In genomic region chr3:143118630-143119008, GRCh38 we compare ENCODE assay signal across 9 cellular contexts. TPM values are rescaled to one million over a fixed set of nuclear protein-coding genes. Genes with fewer than 3 reads are reported as not detected.
DNase-seq lines count a peak whose midpoint lies in the region; ATAC-seq, FAIRE-seq and TF ChIP-seq lines count a peak whose summit lies in the region.
"Had no signal": no experiment of that assay in that cellular context is flagged by ENCODE, and none has a peak within 500 bp of the region (broad histone marks: within the 10 kb centered on the region; RNA-seq: fewer than 3 reads in every experiment).

No MANE protein-coding gene starts in this region.

- peaks cover 6 to 28% (median 20%) of the 10 kb centered on the region in 3 donors for H3K4me1 Mint-ChIP-seq in CD8-positive, alpha-beta memory T cell

- CTCF ChIA-PET in CD8-positive, alpha-beta memory T cell (lab: Charles Lee), result no interaction called here
- CTCF ChIA-PET in H1 (lab: Charles Lee; ENCODE audit: partially characterized antibody), result interaction anchor here (0.6 to 1.7 kb wide), 4 partner anchors 10 to 362 kb away, joined by 3 to 4 read pairs (median 3); no protein-coding TSS in a partner anchor

- H3K79me1 ChIP-seq in H1 (ENCODE audit: low read depth, low read length), result no peaks in the 10 kb centered on the region
- peaks cover 3% of the 10 kb centered on the region for H3K79me1 ChIP-seq in neuronal stem cell (ENCODE audit: low read depth, low read length)

- H3K36me3 ChIP-seq in CD8-positive, alpha-beta memory T cell (ENCODE audit: insufficient read depth, low read length), result no peaks in the 10 kb centered on the region
- H3K36me3 ChIP-seq in NT2/D1 (ENCODE audit: insufficient read depth, insufficient read length, low read length) (peaks cover 18% of the 10 kb centered on the region), H1 (ENCODE audit: control insufficient read depth in 2 of 4, insufficient read depth in 4 of 4, low read length in 3 of 4) (peaks cover 0 to 4% (median 0%) of the 10 kb centered on the region in 4 experiments; a peak in 1 of 8 replicates), neuronal stem cell (replicated peaks in 1 of 2; ENCODE audit: control insufficient read depth in 2 of 2, insufficient read depth in 2 of 2, low read length in 2 of 2) (peaks cover 5 to 21% of the 10 kb centered on the region in 2 donors)

- peaks cover 24% of the 10 kb centered on the region for H3K4me1 ChIP-seq in CD8-positive, alpha-beta memory T cell (ENCODE audit: insufficient read depth, low read length)
- H3K4me1 ChIP-seq in NT2/D1 (ENCODE audit: insufficient read depth, insufficient read length) (peaks cover 7% of the 10 kb centered on the region), H1 (replicated peaks in 1 of 4; ENCODE audit: control insufficient read depth in 3 of 4, insufficient read depth in 4 of 4, low read length in 3 of 4) (peaks cover 0 to 8% (median 0%) of the 10 kb centered on the region in 4 experiments; a peak in 3 of 7 replicates), neuronal stem cell (ENCODE audit: control insufficient read depth in 2 of 2, insufficient read depth in 1 of 2, low read depth in 1 of 2, low read length in 2 of 2) (peaks cover 3 to 5% of the 10 kb centered on the region in 2 donors)

- TF ChIP-seq POLR2A in H1 (IDR thresholded peaks at IDR 0.05; ENCODE audit: control extremely low read depth in 1 of 2, low read depth in 2 of 2, low read length in 2 of 2), result no peak

- no peak for DNase-seq in CD8-positive, alpha-beta memory T cell
- DNase-seq in NT2/D1 (ENCODE audit: low read depth, low spot score) (no peak), H1 (ENCODE audit: low read depth in 1 of 2, low spot score in 2 of 2) (no peak), neuronal stem cell (ENCODE audit: low spot score) (no peak), NCI-H526 (lab: John Stamatoyannopoulos, UW) (no peak), NCI-H446 (lab: John Stamatoyannopoulos, UW) (no peak), NCI-H187 treated with DMSO at 0.1 percent for 48 hours (lab: John Stamatoyannopoulos, UW) (no peak)
- DNase-seq: NCI-H1417 treated with DMSO at 0.1 percent for 48 hours had no signal

- H3K4me3 Mint-ChIP-seq in CD8-positive, alpha-beta memory T cell, result peak overlapping the region; percentile 83 to 95 (median 89)

- no peaks in the 10 kb centered on the region for H3K27me3 ChIP-seq in CD8-positive, alpha-beta memory T cell (ENCODE audit: insufficient read depth, low read length, poor library complexity, severe bottlenecking)
- H3K27me3 ChIP-seq in NT2/D1 (ENCODE audit: insufficient read depth, insufficient read length) (peaks cover 11% of the 10 kb centered on the region), H1 (replicated peaks in 1 of 4; ENCODE audit: control insufficient read depth in 3 of 4, extremely low read depth in 1 of 4, insufficient read depth in 3 of 4, low read length in 3 of 4) (peaks cover 0 to 18% (median 3%) of the 10 kb centered on the region in 4 experiments; a peak in 5 of 7 replicates), neuronal stem cell (ENCODE audit: control insufficient read depth in 3 of 3, insufficient read depth in 3 of 3, low read depth in 1 of 3, low read length in 3 of 3) (peaks cover 0 to 10% (median 8%) of the 10 kb centered on the region in 3 experiments)

- H2AFZ ChIP-seq in H1 (ENCODE audit: low read length), result 0 out of 2 replicates have a peak overlapping the region, but pooled peaks have one; percentile 4
- H2AFZ ChIP-seq in neuronal stem cell (ENCODE audit: low read length), result peak overlapping the region; percentile 98

- peak overlapping the region; percentile 92 for H3K9ac ChIP-seq in NT2/D1 (ENCODE audit: insufficient read length, low read depth)
- no peak overlapping the region; a peak in 1 of 7 replicates for H3K9ac ChIP-seq in H1 (replicated peaks in 1 of 4; ENCODE audit: extremely low read depth in 1 of 4, low read depth in 3 of 4, low read length in 3 of 4)
- H3K9ac ChIP-seq in neuronal stem cell (ENCODE audit: low read depth, low read length, poor library complexity), result no peak overlapping the region

- H3K4me3 ChIP-seq in CD8-positive, alpha-beta memory T cell (ENCODE audit: low read length), result peak overlapping the region; percentile 87
- peak overlapping the region; percentile 91 for H3K4me3 ChIP-seq in NT2/D1 (ENCODE audit: insufficient read length, low read depth)
- peak overlapping the region; percentile 73 to 97 (median 81) for H3K4me3 ChIP-seq in H1 (ENCODE audit: extremely low read depth in 1 of 4, insufficient read depth in 2 of 4, low read depth in 3 of 4, low read length in 4 of 4)
- H3K4me3 ChIP-seq in neuronal stem cell (ENCODE audit: low read length in 2 of 2), result peak overlapping the region; percentile 91 to 93

- H4K91ac ChIP-seq in H1 (replicated peaks; ENCODE audit: insufficient read length, low read length), result no peak overlapping the region
- no peak overlapping the region for H4K91ac ChIP-seq in neuronal stem cell (ENCODE audit: low read depth, low read length, poor library complexity)

- H3K56ac ChIP-seq in H1 (replicated peaks; ENCODE audit: insufficient read length, low read depth, low read length), result no peak overlapping the region

- H3K23me2 ChIP-seq in H1 (ENCODE audit: low read depth, low read length), result peaks cover 20% of the 10 kb centered on the region; the same call in 1 of the 2 replicates

- WGBS in H1 (ENCODE audit: extremely low coverage in 1 of 2, insufficient coverage in 1 of 2, insufficient read length in 1 of 2, insufficient replicate concordance in 2 of 2, low coverage in 1 of 2, low lambda C conversion rate in 2 of 2, missing lambda C conversion rate in 1 of 2), 2 experiments, result 37% methylated on average over 13 of the region's 13 CpGs; no CpG with 5 or more reads in 1 of the 2 experiments
- no CpG with 5 or more reads among the region's 13 CpGs for WGBS in neuronal stem cell (ENCODE audit: extremely low coverage in 2 of 2, insufficient read length in 2 of 2, insufficient replicate concordance in 1 of 2), 2 donors

- no peaks in the 10 kb centered on the region for H3K9me3 Mint-ChIP-seq in CD8-positive, alpha-beta memory T cell

- H2BK120ac ChIP-seq in H1 (replicated peaks; ENCODE audit: low read depth, low read length) (no peak overlapping the region), neuronal stem cell (ENCODE audit: low read depth, low read length) (no peak overlapping the region)

- H2BK15ac ChIP-seq in H1 (ENCODE audit: low read length) (no peak overlapping the region), neuronal stem cell (ENCODE audit: low read length) (no peak overlapping the region)

- no peak for ATAC-seq in GM21529 (IDR thresholded peaks at IDR 0.05; ENCODE audit: unreplicated experiment)

- peaks cover 9 to 11% of the 10 kb centered on the region in 2 donors for H3K27me3 Mint-ChIP-seq in CD8-positive, alpha-beta memory T cell

- H3K23ac ChIP-seq in H1 (ENCODE audit: insufficient read length) (no peak overlapping the region), neuronal stem cell (ENCODE audit: low read depth, low read length, poor library complexity) (peak overlapping the region; percentile 94)

- H2BK5ac ChIP-seq in H1 (ENCODE audit: low read depth, low read length) (no peak overlapping the region), neuronal stem cell (ENCODE audit: low read length) (peak overlapping the region; percentile 83)

- H2AK5ac ChIP-seq in H1 (ENCODE audit: low read depth, low read length), result no peak overlapping the region
- no peak overlapping the region for H2AK5ac ChIP-seq in neuronal stem cell (ENCODE audit: low read depth, low read length)

- POLR2A ChIA-PET in CD8-positive, alpha-beta memory T cell (lab: Charles Lee), result no interaction called here
- POLR2A ChIA-PET in H1 (lab: Charles Lee; ENCODE audit: partially characterized antibody), result interaction anchor here (1.6 kb wide), 1 partner anchor 13 kb away, joined by 4 read pairs; no protein-coding TSS in a partner anchor

- peaks cover 0 to 7% (median 0%) of the 10 kb centered on the region in 3 donors for H3K36me3 Mint-ChIP-seq in CD8-positive, alpha-beta memory T cell

- no peak for TF ChIP-seq RAD21 in H1 (IDR thresholded peaks at IDR 0.05 in 1 of 2, conservative IDR thresholded peaks at IDR 0.05 in 1 of 2; ENCODE audit: low read depth in 2 of 2, low read length in 2 of 2)

- H3K4me2 ChIP-seq in H1 (ENCODE audit: insufficient read depth in 1 of 2, low read depth in 2 of 2, low read length in 2 of 2) (peak overlapping the region; percentile 73 to 89), neuronal stem cell (ENCODE audit: insufficient read depth, low read length, poor library complexity, severe bottlenecking) (peak overlapping the region; percentile 98)

- no peak overlapping the region for H3K18ac ChIP-seq in H1 (ENCODE audit: extremely low read depth, low read length)
- H3K18ac ChIP-seq in neuronal stem cell (ENCODE audit: low read length), result no peak overlapping the region

- no peak overlapping the region for H2BK20ac ChIP-seq in H1 (ENCODE audit: low read length)

- no peak for TF ChIP-seq EP300 in H1 (IDR thresholded peaks at IDR 0.05; ENCODE audit: borderline replicate concordance in 1 of 2, low read depth in 2 of 2, low read length in 2 of 2)

- H3K14ac ChIP-seq in H1 (ENCODE audit: insufficient read length) (no peak overlapping the region), neuronal stem cell (ENCODE audit: low read length) (no peak overlapping the region)

- H3K79me2 ChIP-seq in H1 (ENCODE audit: control insufficient read depth in 1 of 2, insufficient read depth in 2 of 2, low read length in 2 of 2), result no peaks in the 10 kb centered on the region

- H4K20me1 ChIP-seq in H1 (replicated peaks in 1 of 2; ENCODE audit: control insufficient read depth in 1 of 2, insufficient read depth in 2 of 2, low read length in 2 of 2), result no peaks in the 10 kb centered on the region

- peak overlapping the region in 6 of 8 donors; percentile 26 to 82 (median 68) for H3K27ac Mint-ChIP-seq in CD8-positive, alpha-beta memory T cell

- H2BK12ac ChIP-seq in H1 (ENCODE audit: low read depth, low read length), result no peak overlapping the region
- no peak overlapping the region for H2BK12ac ChIP-seq in neuronal stem cell (ENCODE audit: low read length)

- no peak for FAIRE-seq in H1 (lab: Jason Lieb, UNC)

- no peaks in the 10 kb centered on the region for H3K9me3 ChIP-seq in CD8-positive, alpha-beta memory T cell (ENCODE audit: low read length)
- H3K9me3 ChIP-seq in NT2/D1 (ENCODE audit: insufficient read depth, low read length) (peaks cover 8% of the 10 kb centered on the region; the same call in 1 of the 2 replicates), H1 (ENCODE audit: insufficient read depth in 2 of 2, low read depth in 1 of 2, low read length in 1 of 2) (no peaks in the 10 kb centered on the region), neuronal stem cell (replicated peaks in 1 of 2; ENCODE audit: control insufficient read depth in 2 of 2, insufficient read depth in 1 of 2, low read depth in 1 of 2, low read length in 2 of 2) (peaks cover 6 to 12% of the 10 kb centered on the region in 2 donors)

- H4K5ac ChIP-seq in H1 (ENCODE audit: insufficient read length, low read depth, low read length), result no peak overlapping the region

- peak overlapping the region; percentile 43 for H3K27ac ChIP-seq in CD8-positive, alpha-beta memory T cell (ENCODE audit: low read depth, low read length)
- H3K27ac ChIP-seq in H1 (ENCODE audit: low read depth, low read length) (no peak overlapping the region), neuronal stem cell (replicated peaks; ENCODE audit: low read length) (no peak overlapping the region)

- H3K4ac ChIP-seq in H1 (replicated peaks; ENCODE audit: insufficient read length, low read depth, low read length) (no peak overlapping the region), neuronal stem cell (ENCODE audit: low read length) (no peak overlapping the region)

- TF ChIP-seq CTCF in H1 (IDR thresholded peaks at IDR 0.05; ENCODE audit: control extremely low read depth in 1 of 3, insufficient read depth in 1 of 3, low read depth in 1 of 3, low read length in 3 of 3), result no peak

- H4K8ac ChIP-seq in H1 (ENCODE audit: extremely low read depth, insufficient read depth, low read length) (no peak overlapping the region), neuronal stem cell (ENCODE audit: low read depth, low read length) (no peak overlapping the region)

RNA-seq across cellular contexts. Expression of gene CHST2, which starts 1.0 kb away (rescaled TPM):
- total RNA-seq in CD8-positive, alpha-beta memory T cell, result 1 to 10 TPM; 2.9 to 3.0 TPM
- 6.2 TPM for polyA plus RNA-seq in CD8-positive, alpha-beta memory T cell
- total RNA-seq in H1 (2021; fragmentation: NEBNext Ultra II Directional; extraction: Animal tissue kit (Norgen Biotek cat#: 25700)), result 15.1 and 15.5 TPM in 2 replicates
- polyA plus RNA-seq in H1 (2011; rRNA removed), result 3.2 and 5.1 TPM in 2 replicates
- polyA plus RNA-seq in H1 (2011; cell fraction: cytosol; rRNA removed), result 5.2 TPM
- 7.2 TPM for polyA plus RNA-seq in H1 (2011; cell fraction: nucleus; rRNA removed)
- polyA plus RNA-seq in H1 (2012, experiment 1 of 2), result 6.4 to 8.8 TPM (median 8.0 TPM) in 4 replicates
- 10.4 TPM for polyA plus RNA-seq in H1 (2012, experiment 2 of 2)
- polyA plus RNA-seq in H1 (2013, experiment 1 of 2), result 11.4 TPM
- polyA plus RNA-seq in H1 (2013, experiment 2 of 2), result 11.5 TPM
- 1.9 and 2.0 TPM in 2 replicates for polyA minus RNA-seq in H1 (2011; rRNA and poly(A)+ RNA removed)
- polyA minus RNA-seq in H1 (2011; cell fraction: cytosol; rRNA and poly(A)+ RNA removed), result 4.0 TPM
- polyA minus RNA-seq in H1 (2011; cell fraction: nucleus; rRNA and poly(A)+ RNA removed), result 6.6 TPM
- 3.6 TPM for polyA plus RNA-seq in neuronal stem cell (2013, experiment 1 of 2)
- 3.5 TPM for polyA plus RNA-seq in neuronal stem cell (2013, experiment 2 of 2)
